In the genomic region with DNA sequence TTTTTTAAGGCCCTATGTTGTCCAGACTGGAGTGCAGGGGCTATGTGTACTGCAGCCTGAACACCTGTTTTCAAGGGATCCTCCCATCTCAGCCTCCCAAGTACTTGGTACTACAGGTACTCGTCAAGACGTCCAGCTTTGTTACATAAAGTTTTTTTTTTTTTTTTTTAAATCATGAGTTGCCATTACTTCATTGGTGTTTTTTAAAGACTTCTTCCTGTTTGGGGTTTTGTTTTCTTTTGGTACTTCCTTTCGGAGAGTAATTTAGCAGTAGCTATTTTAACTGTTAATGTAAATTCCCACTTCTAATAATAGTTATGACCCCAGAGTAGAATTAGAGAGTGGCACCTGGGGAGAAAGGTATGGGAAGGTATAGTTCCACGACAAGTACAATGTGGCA, we compare ENCODE assay signal across 11 cellular contexts. TPM values are rescaled to one million over a fixed set of nuclear protein-coding genes. Genes with fewer than 3 reads are reported as not detected.
DNase-seq lines count a peak whose midpoint lies in the region; ATAC-seq, FAIRE-seq and TF ChIP-seq lines count a peak whose summit lies in the region.
"Had no signal": no experiment of that assay in that cellular context is flagged by ENCODE, and none has a peak within 500 bp of the region (broad histone marks: within the 10 kb centered on the region; RNA-seq: fewer than 3 reads in every experiment).

No MANE protein-coding gene starts in this region.

- H3K27ac Mint-ChIP-seq in activated naive CD8-positive, alpha-beta T cell treated with anti-CD3 and anti-CD28 coated beads for 36 hours: peak overlapping the region; percentile 16
- peak overlapping the region; percentile 66 to 85 for H3K27ac Mint-ChIP-seq in natural killer cell treated with Interleukin-12 subunit alpha and Interleukin-12 subunit beta and Interleukin-15 and Interleukin-18, amount 100 ng/mL, for 72 hours

- TF ChIP-seq CTCF in GM06990 (IDR thresholded peaks at IDR 0.05; ENCODE audit: insufficient read depth, low read length, poor library complexity, severe bottlenecking) (no peak), HFF-Myc (IDR thresholded peaks at IDR 0.05; ENCODE audit: low read depth, low read length, missing control alignments) (no peak)

- H3K4me3 ChIP-seq in GM06990 (replicated peaks; ENCODE audit: low read depth, low read length) (peak overlapping the region; percentile 54), HFF-Myc (replicated peaks; ENCODE audit: low read depth, low read length) (peak overlapping the region; percentile 16)

- DNase-seq in GM06990 (ENCODE audit: extremely low read depth, insufficient read length) (no peak), HFF-Myc (ENCODE audit: extremely low read depth, low read depth) (no peak), urothelium cell line (ENCODE audit: low spot score) (no peak), amniotic stem cell (lab: John Stamatoyannopoulos, UW) (no peak)
- DNase-seq in activated naive CD8-positive, alpha-beta T cell treated with anti-CD3 and anti-CD28 coated beads for 36 hours: no peak
- no peak for DNase-seq in natural killer cell treated with Interleukin-12 subunit alpha and Interleukin-12 subunit beta and Interleukin-15 and Interleukin-18, amount 100 ng/mL, for 72 hours (ENCODE audit: low spot score)
- DNase-seq in stimulated activated CD4-positive, alpha-beta T cell treated with anti-CD3 and anti-CD28 coated beads, Interleukin-4, amount 100 ng/mL, for 24 hours: no peak
- DNase-seq: amygdala, NCI-H2029 treated with DMSO at 0.1 percent for 48 hours, Peyer's patch had no signal

- peaks cover 80% of the 10 kb centered on the region for H3K36me3 Mint-ChIP-seq in activated naive CD8-positive, alpha-beta T cell treated with anti-CD3 and anti-CD28 coated beads for 36 hours
- H3K36me3 Mint-ChIP-seq in natural killer cell treated with Interleukin-12 subunit alpha and Interleukin-12 subunit beta and Interleukin-15 and Interleukin-18, amount 100 ng/mL, for 72 hours: peaks cover 64% of the 10 kb centered on the region

- FAIRE-seq in urothelium cell line (lab: Jason Lieb, UNC): no peak

- peak overlapping the region; percentile 73 for H3K4me3 Mint-ChIP-seq in activated naive CD8-positive, alpha-beta T cell treated with anti-CD3 and anti-CD28 coated beads for 36 hours
- H3K4me3 Mint-ChIP-seq in natural killer cell treated with Interleukin-12 subunit alpha and Interleukin-12 subunit beta and Interleukin-15 and Interleukin-18, amount 100 ng/mL, for 72 hours: peak overlapping the region; percentile 78

- peaks cover 61% of the 10 kb centered on the region for H3K4me1 Mint-ChIP-seq in activated naive CD8-positive, alpha-beta T cell treated with anti-CD3 and anti-CD28 coated beads for 36 hours
- H3K4me1 Mint-ChIP-seq in natural killer cell treated with Interleukin-12 subunit alpha and Interleukin-12 subunit beta and Interleukin-15 and Interleukin-18, amount 100 ng/mL, for 72 hours (ENCODE audit: low read depth in 2 of 2): peaks cover 50 to 54% of the 10 kb centered on the region in 2 donors

- no peaks in the 10 kb centered on the region for H3K27me3 ChIP-seq in GM06990 (replicated peaks; ENCODE audit: control insufficient read depth, insufficient read depth, low read length)
- H3K27me3 ChIP-seq: Peyer's patch had no signal

- H3K27me3 Mint-ChIP-seq in activated naive CD8-positive, alpha-beta T cell treated with anti-CD3 and anti-CD28 coated beads for 36 hours: no peaks in the 10 kb centered on the region
- H3K27me3 Mint-ChIP-seq in natural killer cell treated with Interleukin-12 subunit alpha and Interleukin-12 subunit beta and Interleukin-15 and Interleukin-18, amount 100 ng/mL, for 72 hours: no peaks in the 10 kb centered on the region

- ATAC-seq in natural killer cell treated with Interleukin-12 subunit alpha and Interleukin-12 subunit beta and Interleukin-15 and Interleukin-18, amount 100 ng/mL, for 72 hours: no peak
- no peak for ATAC-seq in GM21529 (IDR thresholded peaks at IDR 0.05; ENCODE audit: unreplicated experiment)

- peaks cover 33% of the 10 kb centered on the region for H3K36me3 ChIP-seq in GM06990 (ENCODE audit: control insufficient read depth, insufficient read depth, low read length)

- peaks cover 12% of the 10 kb centered on the region for H3K9me3 Mint-ChIP-seq in activated naive CD8-positive, alpha-beta T cell treated with anti-CD3 and anti-CD28 coated beads for 36 hours
- H3K9me3 Mint-ChIP-seq in natural killer cell treated with Interleukin-12 subunit alpha and Interleukin-12 subunit beta and Interleukin-15 and Interleukin-18, amount 100 ng/mL, for 72 hours: peaks cover 4% of the 10 kb centered on the region

RNA-seq across cellular contexts. Expression of a gene that starts 10.5 kb away (rescaled TPM):
- 10 to 100 TPM; 45.8 to 48.0 TPM for total RNA-seq in activated naive CD8-positive, alpha-beta T cell treated with anti-CD3 and anti-CD28 coated beads for 36 hours
- 10 to 100 TPM; 52.9 to 62.9 TPM for total RNA-seq in natural killer cell treated with Interleukin-12 subunit alpha and Interleukin-12 subunit beta and Interleukin-15 and Interleukin-18, amount 100 ng/mL, for 72 hours

RNA-seq across cellular contexts. Expression of a gene that starts 48.1 kb away (rescaled TPM):
- 10 to 100 TPM; 65.4 to 67.6 TPM for total RNA-seq in activated naive CD8-positive, alpha-beta T cell treated with anti-CD3 and anti-CD28 coated beads for 36 hours
- total RNA-seq in natural killer cell treated with Interleukin-12 subunit alpha and Interleukin-12 subunit beta and Interleukin-15 and Interleukin-18, amount 100 ng/mL, for 72 hours: 10 to 100 TPM; 41.4 to 60.2 TPM
